In the genomic region with DNA sequence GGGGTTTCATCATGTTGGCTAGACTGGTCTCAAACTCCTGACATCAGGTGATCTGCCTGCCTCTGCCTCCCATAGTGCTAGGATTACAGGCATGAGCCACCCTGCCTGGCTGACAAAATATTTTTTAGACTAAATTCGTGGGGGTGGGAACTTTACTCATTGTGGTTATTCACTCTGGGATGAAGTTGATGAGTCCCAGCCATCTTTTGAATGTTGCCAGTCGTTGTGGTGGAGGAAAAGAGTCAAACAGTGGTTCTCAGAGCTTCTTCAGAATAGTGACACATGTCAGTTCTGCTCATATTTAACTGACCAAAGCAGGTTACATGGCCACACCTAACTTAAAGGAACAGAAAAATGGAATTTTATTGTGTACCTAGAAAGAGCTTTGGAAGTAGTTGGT, we compare ENCODE assay signal across 22 cellular contexts. TPM values are rescaled to one million over a fixed set of nuclear protein-coding genes. Genes with fewer than 3 reads are reported as not detected.
DNase-seq lines count a peak whose midpoint lies in the region; ATAC-seq and TF ChIP-seq lines count a peak whose summit lies in the region.
"Had no signal": no experiment of that assay in that cellular context is flagged by ENCODE, and none has a peak within 500 bp of the region (broad histone marks: within the 10 kb centered on the region; RNA-seq: fewer than 3 reads in every experiment).

No MANE protein-coding gene starts in this region.

- no peaks in the 10 kb centered on the region for H3K27me3 Mint-ChIP-seq in CD4-positive, CD25-positive, alpha-beta regulatory T cell
- no peaks in the 10 kb centered on the region for H3K27me3 Mint-ChIP-seq in CD4-positive, alpha-beta memory T cell
- H3K27me3 Mint-ChIP-seq in activated T-cell treated with anti-CD3 and anti-CD28 coated beads, Interleukin-2, amount 50 U/mL, for 4 hours (ENCODE audit: low read depth), result no peaks in the 10 kb centered on the region
- H3K27me3 Mint-ChIP-seq in progenitor cell of endocrine pancreas, result no peaks in the 10 kb centered on the region
- H3K27me3 Mint-ChIP-seq: stimulated activated memory B cell treated with anti-CD40 and anti-IgM and Interleukin-4, amounts not matched to agents 10 μg/mL and 1 μg/mL and 100 μg/mL, for 72 hours had no signal

- H3K36me3 Mint-ChIP-seq in CD4-positive, CD25-positive, alpha-beta regulatory T cell, result peaks cover 17% of the 10 kb centered on the region
- peaks cover 18 to 21% of the 10 kb centered on the region in 2 donors for H3K36me3 Mint-ChIP-seq in CD4-positive, alpha-beta memory T cell
- H3K36me3 Mint-ChIP-seq in activated T-cell treated with anti-CD3 and anti-CD28 coated beads, Interleukin-2, amount 50 U/mL, for 4 hours (ENCODE audit: insufficient read depth), result peaks cover 9% of the 10 kb centered on the region
- H3K36me3 Mint-ChIP-seq in progenitor cell of endocrine pancreas (ENCODE audit: insufficient read depth), result peaks cover 14% of the 10 kb centered on the region

- intact Hi-C loops in CD4-positive, alpha-beta memory T cell (cut with micrococcal nuclease), result no loop called here
- intact Hi-C loops in uterus (cut with DNase I; ENCODE audit: low total_unique reads), result no loop called here

- H3K27ac Mint-ChIP-seq in CD4-positive, CD25-positive, alpha-beta regulatory T cell, result peak overlapping the region in 1 of 3 donors; percentile 77
- peak overlapping the region in 4 of 7 donors; percentile 15 to 74 (median 20) for H3K27ac Mint-ChIP-seq in CD4-positive, alpha-beta memory T cell
- peak overlapping the region; percentile 9 for H3K27ac Mint-ChIP-seq in progenitor cell of endocrine pancreas
- H3K27ac Mint-ChIP-seq: stimulated activated memory B cell treated with anti-CD40 and anti-IgM and Interleukin-4, amounts not matched to agents 10 μg/mL and 1 μg/mL and 100 μg/mL, for 72 hours had no signal

- no peak for TF ChIP-seq CTCF in progenitor cell of endocrine pancreas (IDR thresholded peaks at IDR 0.05; ENCODE audit: unreplicated experiment)
- no peak for TF ChIP-seq CTCF in uterus (IDR thresholded peaks at IDR 0.05)

- H3K9me3 Mint-ChIP-seq in CD4-positive, CD25-positive, alpha-beta regulatory T cell, result no peaks in the 10 kb centered on the region
- no peaks in the 10 kb centered on the region for H3K9me3 Mint-ChIP-seq in CD4-positive, alpha-beta memory T cell
- no peaks in the 10 kb centered on the region for H3K9me3 Mint-ChIP-seq in activated T-cell treated with anti-CD3 and anti-CD28 coated beads, Interleukin-2, amount 50 U/mL, for 4 hours
- peaks cover 9% of the 10 kb centered on the region for H3K9me3 Mint-ChIP-seq in progenitor cell of endocrine pancreas (ENCODE audit: low read depth)
- H3K9me3 Mint-ChIP-seq: stimulated activated memory B cell treated with anti-CD40 and anti-IgM and Interleukin-4, amounts not matched to agents 10 μg/mL and 1 μg/mL and 100 μg/mL, for 72 hours had no signal

- peaks cover 6% of the 10 kb centered on the region for H3K36me3 ChIP-seq in CD4-positive, CD25-positive, alpha-beta regulatory T cell (ENCODE audit: control insufficient read depth, insufficient read depth, low read length)
- no peaks in the 10 kb centered on the region for H3K36me3 ChIP-seq in CD4-positive, alpha-beta memory T cell (ENCODE audit: insufficient read depth, low read length)
- H3K36me3 ChIP-seq in uterus, result no peaks in the 10 kb centered on the region
- H3K36me3 ChIP-seq: gastrocnemius medialis, neutrophil, tibial artery had no signal

- POLR2A ChIA-PET in CD4-positive, alpha-beta memory T cell (lab: Charles Lee; ENCODE audit: partially characterized antibody), result interaction anchor here (1.3 kb wide), 1 partner anchor 13 kb away, joined by 4 read pairs; no protein-coding TSS in a partner anchor

- H3K4me1 Mint-ChIP-seq in CD4-positive, CD25-positive, alpha-beta regulatory T cell, result peaks cover 23 to 65% (median 47%) of the 10 kb centered on the region in 4 donors
- H3K4me1 Mint-ChIP-seq in CD4-positive, alpha-beta memory T cell, result peaks cover 35 to 54% (median 44%) of the 10 kb centered on the region in 4 donors
- H3K4me1 Mint-ChIP-seq in activated T-cell treated with anti-CD3 and anti-CD28 coated beads, Interleukin-2, amount 50 U/mL, for 4 hours (ENCODE audit: low read depth), result peaks cover 53% of the 10 kb centered on the region
- peaks cover 26% of the 10 kb centered on the region for H3K4me1 Mint-ChIP-seq in progenitor cell of endocrine pancreas (ENCODE audit: low read depth)

- H3K27ac ChIP-seq in CD4-positive, CD25-positive, alpha-beta regulatory T cell (ENCODE audit: insufficient read depth, low read length, poor library complexity, severe bottlenecking), result no peak overlapping the region
- H3K27ac ChIP-seq in CD4-positive, alpha-beta memory T cell (ENCODE audit: low read depth, low read length), result no peak overlapping the region
- H3K27ac ChIP-seq in uterus, result no peak overlapping the region
- H3K27ac ChIP-seq: body of pancreas, neutrophil, tibial artery had no signal

- CTCF ChIA-PET in CD4-positive, alpha-beta memory T cell (lab: Charles Lee; ENCODE audit: partially characterized antibody), result no interaction called here

- peaks cover 33% of the 10 kb centered on the region for H3K4me1 ChIP-seq in CD4-positive, CD25-positive, alpha-beta regulatory T cell (ENCODE audit: control insufficient read depth, insufficient read depth, low read length, poor library complexity, severe bottlenecking)
- H3K4me1 ChIP-seq in CD4-positive, alpha-beta memory T cell (ENCODE audit: insufficient read depth, low read length), result peaks cover 49% of the 10 kb centered on the region
- peaks cover 0 to 18% of the 10 kb centered on the region in 2 donors for H3K4me1 ChIP-seq in uterus

- peak overlapping the region in 3 of 4 donors; percentile 3 to 76 (median 14) for H3K4me3 Mint-ChIP-seq in CD4-positive, CD25-positive, alpha-beta regulatory T cell
- peak overlapping the region in 4 of 8 donors; percentile 2 to 32 (median 6) for H3K4me3 Mint-ChIP-seq in CD4-positive, alpha-beta memory T cell
- no peak overlapping the region for H3K4me3 Mint-ChIP-seq in activated T-cell treated with anti-CD3 and anti-CD28 coated beads, Interleukin-2, amount 50 U/mL, for 4 hours
- no peak overlapping the region for H3K4me3 Mint-ChIP-seq in progenitor cell of endocrine pancreas (ENCODE audit: low read depth)
- H3K4me3 Mint-ChIP-seq: stimulated activated memory B cell treated with anti-CD40 and anti-IgM and Interleukin-4, amounts not matched to agents 10 μg/mL and 1 μg/mL and 100 μg/mL, for 72 hours had no signal

- no peaks in the 10 kb centered on the region for H3K27me3 ChIP-seq in CD4-positive, CD25-positive, alpha-beta regulatory T cell (ENCODE audit: control insufficient read depth, insufficient read depth, low read length)
- no peaks in the 10 kb centered on the region for H3K27me3 ChIP-seq in CD4-positive, alpha-beta memory T cell (ENCODE audit: insufficient read depth, low read length)
- no peaks in the 10 kb centered on the region for H3K27me3 ChIP-seq in uterus
- H3K27me3 ChIP-seq: body of pancreas, gastrocnemius medialis, neutrophil, tibial artery had no signal

- TF ChIP-seq POLR2A in uterus (IDR thresholded peaks at IDR 0.05), result no peak

- no peaks in the 10 kb centered on the region for H3K9me3 ChIP-seq in CD4-positive, CD25-positive, alpha-beta regulatory T cell (ENCODE audit: control insufficient read depth in 2 of 2, low read length in 2 of 2)
- no peaks in the 10 kb centered on the region for H3K9me3 ChIP-seq in CD4-positive, alpha-beta memory T cell (ENCODE audit: control insufficient read depth in 1 of 2, low read length in 2 of 2)
- H3K9me3 ChIP-seq in uterus, result no peaks in the 10 kb centered on the region
- H3K9me3 ChIP-seq: body of pancreas, gastrocnemius medialis, neutrophil, tibial artery had no signal

- no peak for ATAC-seq in CD4-positive, CD25-positive, alpha-beta regulatory T cell (ENCODE audit: low read depth in 2 of 2)
- peak; percentile 89 to 92 for ATAC-seq in activated T-cell treated with anti-CD3 and anti-CD28 coated beads, Interleukin-2, amount 50 U/mL, for 4 hours
- ATAC-seq: body of pancreas; gastrocnemius medialis; Right ventricle myocardium inferior; stimulated activated memory B cell treated with anti-CD40 and anti-IgM and Interleukin-4, amounts not matched to agents 10 μg/mL and 1 μg/mL and 100 μg/mL, for 72 hours had no signal

- H3K4me3 ChIP-seq in CD4-positive, CD25-positive, alpha-beta regulatory T cell (ENCODE audit: low read depth, low read length), result no peak overlapping the region
- H3K4me3 ChIP-seq in CD4-positive, alpha-beta memory T cell (ENCODE audit: low read length in 2 of 2), result no peak overlapping the region
- H3K4me3 ChIP-seq in uterus, result no peak overlapping the region
- H3K4me3 ChIP-seq: body of pancreas, gastrocnemius medialis, smooth muscle cell, tibial artery had no signal

- no peak for DNase-seq in CD4-positive, CD25-positive, alpha-beta regulatory T cell
- no peak for DNase-seq in CD4-positive, alpha-beta memory T cell
- no peak for DNase-seq in activated T-cell treated with anti-CD3 and anti-CD28 coated beads, Interleukin-2, amount 50 U/mL, for 4 hours
- DNase-seq in progenitor cell of endocrine pancreas (ENCODE audit: low spot score, unreplicated experiment) (no peak), RPMI8226 (no peak), uterus (no peak), NCI-H2029 treated with DMSO at 0.1 percent for 48 hours (lab: John Stamatoyannopoulos, UW) (no peak)
- DNase-seq: activated CD8-positive, alpha-beta memory T cell treated with anti-CD3 and anti-CD28 coated beads for 24 hours; body of pancreas; DMS79 treated with DMSO at 0.1 percent for 48 hours; effector CD8-positive, alpha-beta T cell; gastrocnemius medialis; hypothalamus; islet precursor cell; mammary epithelial cell; MV-4-11; NCI-H1694 treated with DMSO at 0.1 percent for 48 hours; tibial artery had no signal

RNA-seq across cellular contexts. Expression of a gene that starts 6.9 kb away (rescaled TPM):
- total RNA-seq in CD4-positive, CD25-positive, alpha-beta regulatory T cell, result 160 TPM
- 10 to 100 TPM; 14.8 to 20.0 (median 19.3) TPM for polyA plus RNA-seq in CD4-positive, CD25-positive, alpha-beta regulatory T cell
- 10 to 100 TPM; 71.0 to 73.7 TPM for total RNA-seq in CD4-positive, alpha-beta memory T cell
- 10 to 100 TPM; 14.3 to 26.0 TPM for polyA plus RNA-seq in CD4-positive, alpha-beta memory T cell
- total RNA-seq in activated T-cell treated with anti-CD3 and anti-CD28 coated beads, Interleukin-2, amount 50 U/mL, for 4 hours, result 10 to 100 TPM; 53.5 to 57.3 (median 57.0) TPM
- total RNA-seq in progenitor cell of endocrine pancreas, result 122 and 123 TPM in 2 replicates
- total RNA-seq in uterus, result 100 to 1,000 TPM in 2 of 4 donors, 10 to 100 TPM in 2; 37.7 to 226 (median 96.5) TPM

Comparison
In these comparisons a context has a peak if more than half of its experiments do, and no peak if none do; other contexts are left out.
1. ATAC-seq: peak in activated T-cell treated with anti-CD3 and anti-CD28 coated beads, Interleukin-2, amount 50 U/mL, for 4 hours (2 of 2); none in CD4-positive, CD25-positive, alpha-beta regulatory T cell (0 of 2).
2. H3K4me3 Mint-ChIP-seq: peak in CD4-positive, CD25-positive, alpha-beta regulatory T cell (3 of 4); none in activated T-cell treated with anti-CD3 and anti-CD28 coated beads, Interleukin-2, amount 50 U/mL, for 4 hours (single experiment) and progenitor cell of endocrine pancreas (single experiment).